Comparison of ENCODE assay signal across 14 cellular contexts in the genomic region with DNA sequence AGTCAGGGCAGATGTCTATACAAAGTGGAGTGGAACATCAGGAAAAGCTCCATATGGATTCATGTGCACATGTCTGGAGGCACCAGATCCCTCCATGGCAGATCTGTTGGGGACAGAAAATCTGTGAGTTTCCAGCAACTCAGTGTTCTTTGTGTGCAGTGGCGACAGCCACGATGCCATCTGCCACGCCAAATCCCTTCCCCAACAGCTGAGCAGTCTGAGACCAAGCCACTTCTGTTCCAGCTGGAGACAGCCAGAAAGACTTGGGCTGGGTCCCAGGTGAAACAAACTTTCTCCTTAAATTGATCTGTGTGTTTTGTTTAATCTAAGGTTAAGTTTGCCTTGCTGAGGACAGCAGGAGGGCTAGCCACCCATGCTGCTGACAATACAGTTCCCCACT. TPM values are rescaled to one million over a fixed set of nuclear protein-coding genes. Genes with fewer than 3 reads are reported as not detected.
DNase-seq lines count a peak whose midpoint lies in the region; ATAC-seq and TF ChIP-seq lines count a peak whose summit lies in the region.
"Had no signal": no experiment of that assay in that cellular context is flagged by ENCODE, and none has a peak within 500 bp of the region (broad histone marks: within the 10 kb centered on the region; RNA-seq: fewer than 3 reads in every experiment).

No MANE protein-coding gene starts in this region.

- TF ChIP-seq EP300 in transverse colon (IDR thresholded peaks at IDR 0.05; ENCODE audit: low read depth), result no peak

- DNase-seq in left ventricle myocardium inferior (no peak), left cardiac atrium (no peak), WERI-Rb-1 (peak; percentile 52), myocyte (ENCODE audit: low read depth) (peak; percentile 75), transverse colon (no peak), Kasumi-1 (lab: John Stamatoyannopoulos, UW) (no peak)
- DNase-seq: BE2C; DND-41; lower lobe of right lung; occipital lobe; stimulated activated CD4-positive, alpha-beta T cell treated with anti-CD3 and anti-CD28 coated beads, Interleukin-12 subunit alpha, Interleukin-12 subunit beta, amount 100 ng/mL, for 4 hours had no signal

- ATAC-seq in left cardiac atrium (no peak), HG03571 (IDR thresholded peaks at IDR 0.05; ENCODE audit: unreplicated experiment) (no peak), GM18498 (IDR thresholded peaks at IDR 0.05; ENCODE audit: unreplicated experiment) (no peak)
- ATAC-seq: lower lobe of right lung had no signal

- in situ Hi-C loops in transverse colon (cut with MboI; ENCODE audit: low pct_ligation_motif_present in 1 of 4, low pct_unique_long_range_greater_than_20kb in 1 of 4, low sequenced_read_pairs in 3 of 4), result no loop called here

- H3K9me3 ChIP-seq in left ventricle myocardium inferior (replicated peaks), result no peaks in the 10 kb centered on the region
- no peaks in the 10 kb centered on the region for H3K9me3 ChIP-seq in WERI-Rb-1 (ENCODE audit: severe bottlenecking)
- no peaks in the 10 kb centered on the region for H3K9me3 ChIP-seq in transverse colon
- H3K9me3 ChIP-seq: BE2C, lower lobe of right lung, tibial nerve had no signal

- peaks cover 38% of the 10 kb centered on the region for H3K36me3 ChIP-seq in left ventricle myocardium inferior
- peaks cover 40% of the 10 kb centered on the region for H3K36me3 ChIP-seq in WERI-Rb-1
- peaks cover 0 to 12% (median 0%) of the 10 kb centered on the region in 4 donors for H3K36me3 ChIP-seq in transverse colon
- H3K36me3 ChIP-seq: BE2C had no signal

- intact Hi-C loops in left ventricle myocardium inferior (cut with micrococcal nuclease) (no loop called here), left cardiac atrium (cut with DNase I) (no loop called here), transverse colon (cut with DNase I; ENCODE audit: low total_unique reads) (no loop called here)

- peak overlapping the region; percentile 75 for H3K27ac ChIP-seq in left ventricle myocardium inferior (replicated peaks)
- peak overlapping the region; percentile 45 for H3K27ac ChIP-seq in WERI-Rb-1
- H3K27ac ChIP-seq in transverse colon, result peak overlapping the region in 3 of 4 donors; percentile 13 to 42 (median 34)

- H3K27me3 ChIP-seq in left ventricle myocardium inferior (ENCODE audit: low read depth) (no peaks in the 10 kb centered on the region), WERI-Rb-1 (ENCODE audit: insufficient read depth, low read depth, severe bottlenecking) (no peaks in the 10 kb centered on the region), transverse colon (no peaks in the 10 kb centered on the region)
- H3K27me3 ChIP-seq: BE2C, tibial nerve had no signal

- TF ChIP-seq POLR2A in transverse colon (IDR thresholded peaks at IDR 0.05), result no peak

- TF ChIP-seq CTCF in left ventricle myocardium inferior (IDR thresholded peaks at IDR 0.05; ENCODE audit: borderline replicate concordance) (no peak), WERI-Rb-1 (IDR thresholded peaks at IDR 0.05; ENCODE audit: low read depth, low read length) (no peak), transverse colon (IDR thresholded peaks at IDR 0.05) (no peak)

- H3K4me3 ChIP-seq in left ventricle myocardium inferior (no peak overlapping the region), WERI-Rb-1 (ENCODE audit: low read depth, low read length) (no peak overlapping the region), transverse colon (no peak overlapping the region)
- H3K4me3 ChIP-seq: lower lobe of right lung, tibial nerve had no signal

- peaks cover 59% of the 10 kb centered on the region for H3K4me1 ChIP-seq in left ventricle myocardium inferior
- peaks cover 0 to 52% (median 33%) of the 10 kb centered on the region in 4 donors for H3K4me1 ChIP-seq in transverse colon
- H3K4me1 ChIP-seq: BE2C had no signal

- WGBS in transverse colon (ENCODE audit: low coverage in 1 of 2), 2 donors, result 69% methylated on average over 3 of the region's 3 CpGs; no CpG with 5 or more reads in 1 of the 2 donors

RNA-seq across cellular contexts. Expression of gene FKBP1A, which starts 22.9 kb away (rescaled TPM):
- total RNA-seq in left ventricle myocardium inferior (124 TPM), left cardiac atrium (100 to 1,000 TPM; 154 to 214 TPM), myocyte (125 and 146 TPM in 2 replicates), transverse colon (100 to 1,000 TPM; 120 to 202 (median 144) TPM)
- polyA plus RNA-seq in myocyte (2012), result 415 TPM

RNA-seq across cellular contexts. Expression of gene SDCBP2, which starts 41.0 kb away (rescaled TPM):
- total RNA-seq in left ventricle myocardium inferior (2.2 TPM), left cardiac atrium (1 to 10 TPM; 1.4 to 4.4 TPM), myocyte (1.8 and 4.0 TPM in 2 replicates), transverse colon (100 to 1,000 TPM; 132 to 427 (median 300) TPM)
- 2.7 TPM for polyA plus RNA-seq in myocyte (2012)

Comparison
In these comparisons a context has a peak if more than half of its experiments do, and no peak if none do; other contexts are left out.
1. DNase-seq: peak in WERI-Rb-1 (single experiment) and myocyte (single experiment); none in left ventricle myocardium inferior (single experiment), left cardiac atrium (single experiment), transverse colon (single experiment) and Kasumi-1 (0 of 2).
2. RNA of gene SDCBP2, which starts 41.0 kb away (total RNA-seq): 132 to 427 TPM in transverse colon; 1.4 to 4.4 TPM in left cardiac atrium, 2.2 TPM in left ventricle myocardium inferior (single experiment) and 1.8 to 4.0 TPM in myocyte; every median in the first group is over 10 times any median in the second.
3. Peak in every context shown above with its lines, with median percentiles within 50 percentile points of each other: H3K27ac ChIP-seq.